In the genomic region with DNA sequence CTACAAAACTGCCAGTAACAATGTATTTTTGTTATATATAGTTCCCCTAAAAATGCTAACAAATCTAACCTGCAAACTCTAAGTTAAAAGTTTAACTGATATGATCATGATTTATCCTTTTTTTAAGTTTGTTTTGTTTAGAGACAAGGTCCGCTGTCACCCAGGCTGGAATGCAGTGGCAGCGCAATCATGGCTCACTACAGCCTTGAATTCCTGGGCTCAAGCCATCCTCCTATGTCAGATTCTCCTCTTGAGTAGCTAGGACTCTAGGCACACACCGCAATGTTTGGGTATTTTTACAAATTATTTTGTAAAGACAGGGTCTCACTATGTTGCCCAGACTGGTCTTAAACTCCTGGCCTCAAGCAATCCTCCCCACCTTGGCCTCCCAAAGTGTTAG, we compare ENCODE assay signal across 26 cellular contexts. TPM values are rescaled to one million over a fixed set of nuclear protein-coding genes. Genes with fewer than 3 reads are reported as not detected.
DNase-seq lines count a peak whose midpoint lies in the region; ATAC-seq, FAIRE-seq and TF ChIP-seq lines count a peak whose summit lies in the region.
"Had no signal": no experiment of that assay in that cellular context is flagged by ENCODE, and none has a peak within 500 bp of the region (broad histone marks: within the 10 kb centered on the region; RNA-seq: fewer than 3 reads in every experiment).

No MANE protein-coding gene starts in this region.

- H3K9me3 Mint-ChIP-seq in astrocyte (ENCODE audit: unreplicated experiment): no peaks in the 10 kb centered on the region
- H3K9me3 Mint-ChIP-seq: CD14-positive monocyte; CD4-positive, alpha-beta T cell; CD8-positive, alpha-beta memory T cell had no signal

- FAIRE-seq in astrocyte (lab: Jason Lieb, UNC): no peak
- FAIRE-seq: A549, D721Med, GM12878, GM19239, H1 had no signal

- no peak overlapping the region for H3K27ac ChIP-seq in astrocyte (ENCODE audit: low read depth, low read length)
- H3K27ac ChIP-seq: A549; BLaER1 treated with 17β-estradiol and CSF1 and Interleukin-3, amounts not matched to agents 10 nM and 100 nM; GM23248 had no signal

- peaks cover 4% of the 10 kb centered on the region for H4K20me1 ChIP-seq in astrocyte (ENCODE audit: insufficient read depth, low read length)

- no peak for DNase-seq in Right ventricle myocardium superior
- DNase-seq in Right ventricle myocardium inferior (ENCODE audit: missing footprints): no peak
- no peak for DNase-seq in T-helper 17 cell
- no peak for DNase-seq in astrocyte (ENCODE audit: low read depth)
- no peak for DNase-seq in omental fat pad (ENCODE audit: low spot score)
- DNase-seq: 8988T; ACHN; AML-193; BE2C; CD4-positive, alpha-beta T cell; CD8-positive, alpha-beta memory T cell; DMS 273 treated with DMSO at 0.1 percent for 48 hours; DMS79; EL; GDM1; GM23248; H7; HCEC 1CT had no signal

- intact Hi-C loops in Right ventricle myocardium superior (cut with DNase I) (loop anchor here (10.0 kb wide), 1 partner anchor 636 kb away; no protein-coding TSS in a partner anchor), Right ventricle myocardium inferior (cut with DNase I) (loop anchor here (2.0 to 5.0 kb wide), 2 partner anchors 589 to 636 kb away; no protein-coding TSS in a partner anchor)

- no peaks in the 10 kb centered on the region for H3K9me3 ChIP-seq in T-helper 17 cell (ENCODE audit: control insufficient read depth, low read length, poor library complexity, severe bottlenecking)
- no peaks in the 10 kb centered on the region for H3K9me3 ChIP-seq in astrocyte (ENCODE audit: insufficient read depth, low read depth, low read length)
- H3K9me3 ChIP-seq: A549; BE2C; BLaER1 treated with 17β-estradiol and CSF1 and Interleukin-3, amounts not matched to agents 10 nM and 100 nM had no signal

- H3K27me3 Mint-ChIP-seq in T-helper 17 cell (no peaks in the 10 kb centered on the region), astrocyte (ENCODE audit: low read depth, unreplicated experiment) (no peaks in the 10 kb centered on the region)
- H3K27me3 Mint-ChIP-seq: CD4-positive, alpha-beta T cell; CD8-positive, alpha-beta memory T cell had no signal

- no peaks in the 10 kb centered on the region for H3K4me1 ChIP-seq in astrocyte (ENCODE audit: insufficient read depth, low read length)
- H3K4me1 ChIP-seq: A549; BE2C; BLaER1 treated with 17β-estradiol and CSF1 and Interleukin-3, amounts not matched to agents 10 nM and 100 nM had no signal

- H3K36me3 Mint-ChIP-seq in T-helper 17 cell (ENCODE audit: low read depth) (peaks cover 2% of the 10 kb centered on the region), astrocyte (ENCODE audit: low read depth, unreplicated experiment) (no peaks in the 10 kb centered on the region)

- H3K4me3 Mint-ChIP-seq in T-helper 17 cell: no peak overlapping the region
- no peak overlapping the region for H3K4me3 Mint-ChIP-seq in astrocyte (ENCODE audit: unreplicated experiment)
- H3K4me3 Mint-ChIP-seq: CD14-positive monocyte; CD4-positive, alpha-beta T cell; CD8-positive, alpha-beta memory T cell had no signal

- no peaks in the 10 kb centered on the region for H3K27me3 ChIP-seq in astrocyte (ENCODE audit: insufficient read depth, low read length)
- H3K27me3 ChIP-seq: BE2C; BLaER1 treated with 17β-estradiol and CSF1 and Interleukin-3, amounts not matched to agents 10 nM and 100 nM had no signal

- H3K36me3 ChIP-seq in astrocyte (ENCODE audit: insufficient read depth, low read length): peaks cover 7% of the 10 kb centered on the region
- H3K36me3 ChIP-seq: BE2C had no signal

- peak overlapping the region; percentile 27 for H3K27ac Mint-ChIP-seq in T-helper 17 cell
- peak overlapping the region; percentile 37 for H3K27ac Mint-ChIP-seq in astrocyte (ENCODE audit: unreplicated experiment)
- H3K27ac Mint-ChIP-seq: CD4-positive, alpha-beta T cell had no signal

- H3K79me2 ChIP-seq in astrocyte (ENCODE audit: insufficient read depth, low read length): no peaks in the 10 kb centered on the region

- H2AFZ ChIP-seq in astrocyte (ENCODE audit: low read depth, low read length): no peak overlapping the region
- H2AFZ ChIP-seq: GM23248 had no signal

- no peak overlapping the region for H3K4me2 ChIP-seq in astrocyte (ENCODE audit: low read length)
- H3K4me2 ChIP-seq: A549; BLaER1 treated with 17β-estradiol and CSF1 and Interleukin-3, amounts not matched to agents 10 nM and 100 nM had no signal

- H3K9ac ChIP-seq in astrocyte (ENCODE audit: low read length): no peak overlapping the region
- H3K9ac ChIP-seq: BLaER1 treated with 17β-estradiol and CSF1 and Interleukin-3, amounts not matched to agents 10 nM and 100 nM; GM23248 had no signal

- TF ChIP-seq CTCF in astrocyte (IDR thresholded peaks at IDR 0.05; ENCODE audit: insufficient read depth, low read depth, low read length) (no peak), omental fat pad (IDR thresholded peaks at IDR 0.05) (no peak)

- ATAC-seq in Right ventricle myocardium superior (ENCODE audit: poor library complexity) (peak; percentile 72), Right ventricle myocardium inferior (no peak), T-helper 17 cell (no peak), omental fat pad (ENCODE audit: low FRiP score) (no peak), HG03520 (IDR thresholded peaks at IDR 0.05; ENCODE audit: unreplicated experiment) (no peak)
- ATAC-seq: A549, GM12878 had no signal

- no peak overlapping the region for H3K4me3 ChIP-seq in astrocyte (ENCODE audit: insufficient read depth, low read depth, low read length)
- H3K4me3 ChIP-seq: A549; BLaER1 treated with 17β-estradiol and CSF1 and Interleukin-3, amounts not matched to agents 10 nM and 100 nM; GM12878; GM23248 had no signal

- H3K4me1 Mint-ChIP-seq in T-helper 17 cell (peaks cover 2% of the 10 kb centered on the region), astrocyte (ENCODE audit: low read depth, unreplicated experiment) (no peaks in the 10 kb centered on the region)
- H3K4me1 Mint-ChIP-seq: CD14-positive monocyte had no signal

RNA-seq across cellular contexts. Expression of a gene that starts 46.6 kb away (rescaled TPM):
- total RNA-seq in Right ventricle myocardium superior: 7.2 TPM
- 7.1 TPM for total RNA-seq in Right ventricle myocardium inferior
- total RNA-seq in T-helper 17 cell: 10 to 100 TPM; 13.2 to 15.6 TPM
- total RNA-seq in astrocyte: 19.5 and 23.0 TPM in 2 replicates
- total RNA-seq in omental fat pad: 10 to 100 TPM in 3 of 4 donors, 1 to 10 TPM in 1; 9.4 to 19.9 (median 13.1) TPM
